Comparison of ENCODE assay signal across 9 cellular contexts in genomic region chr10:110852255-110852896, GRCh38. TPM values are rescaled to one million over a fixed set of nuclear protein-coding genes. Genes with fewer than 3 reads are reported as not detected.
A peak's percentile ranks its signal among the peaks of the same experiment; 100 is the strongest.
DNase-seq lines count a peak whose midpoint lies in the region; ATAC-seq and TF ChIP-seq lines count a peak whose summit lies in the region.
"Had no signal": no experiment of that assay in that cellular context is flagged by ENCODE, and none has a peak within 500 bp of the region (broad histone marks: within the 10 kb centered on the region; RNA-seq: fewer than 3 reads in every experiment).

No MANE protein-coding gene starts in this region.

- H3K4me1 ChIP-seq in Panc1 (ENCODE audit: control insufficient read depth, insufficient read depth, low read length) = 0 out of 2 replicates have a peak, but pooled peaks cover 3% of the 10 kb centered on the region
- peaks cover 3 to 6% of the 10 kb centered on the region in 2 donors for H3K4me1 ChIP-seq in esophagus (ENCODE audit: control insufficient read depth in 2 of 2, insufficient read depth in 2 of 2, low read length in 1 of 2)
- peaks cover 4 to 62% (median 35%) of the 10 kb centered on the region in 4 donors for H3K4me1 ChIP-seq in stomach
- peaks cover 0 to 14% (median 2%) of the 10 kb centered on the region in 4 donors for H3K4me1 ChIP-seq in tibial nerve

- H3K4me3 ChIP-seq in Panc1 (ENCODE audit: low read depth in 2 of 2, low read length in 2 of 2) (no peak overlapping the region), esophagus (ENCODE audit: low read depth in 1 of 2, low read length in 2 of 2) (no peak overlapping the region), stomach (no peak overlapping the region), tibial nerve (no peak overlapping the region)

- no peaks in the 10 kb centered on the region for H3K9me3 ChIP-seq in Panc1 (ENCODE audit: control insufficient read depth, insufficient read depth, low read depth, low read length)
- H3K9me3 ChIP-seq in esophagus (ENCODE audit: control insufficient read depth in 2 of 2, insufficient read depth in 1 of 2, low read depth in 1 of 2, low read length in 1 of 2) = no peaks in the 10 kb centered on the region
- H3K9me3 ChIP-seq in stomach = no peaks in the 10 kb centered on the region
- H3K9me3 ChIP-seq in tibial nerve = no peaks in the 10 kb centered on the region

- CTCF ChIA-PET in Panc1 (lab: Charles Lee) = no interaction called here

- peak; percentile 84 for ATAC-seq in Panc1

- TF ChIP-seq POLR2A in stomach (IDR thresholded peaks at IDR 0.05) (no peak), tibial nerve (IDR thresholded peaks at IDR 0.05) (no peak)

- TF ChIP-seq EP300 in stomach (IDR thresholded peaks at IDR 0.05) (no peak), tibial nerve (IDR thresholded peaks at IDR 0.05) (no peak)

- DNase-seq in activated naive CD4-positive, alpha-beta T cell treated with Interleukin-2 at 50 U/mL for 16 hours = peak; percentile 40
- no peak for DNase-seq in activated naive CD4-positive, alpha-beta T cell treated with anti-CD3 and anti-CD28 coated beads, Interleukin-2, amount 50 U/mL, for 16 hours
- DNase-seq in Panc1 (ENCODE audit: low read depth, low spot score) = no peak
- DNase-seq in stomach = peak; percentile 71
- no peak for DNase-seq in tibial nerve (ENCODE audit: low spot score in 2 of 2)
- DNase-seq in SKM-1 (lab: John Stamatoyannopoulos, UW; ENCODE audit: unreplicated experiment) = no peak
- DNase-seq in DMS 273 treated with DMSO at 0.1 percent for 48 hours (lab: John Stamatoyannopoulos, UW) = no peak
- DNase-seq: activated B cell treated with CpG ODN at 0.5 μM for 24 hours had no signal

- no TSS peak for BruUV-seq in Panc1 (replicated peaks; lab: Mats Ljungman, UMichigan)

- 57% methylated on average over 7 of the region's 7 CpGs for WGBS in esophagus, 2 donors
- 50 to 67% (median 56%) methylated on average over 7 of the region's 7 CpGs for WGBS in stomach, 5 donors
- 69 to 71% methylated on average over 7 of the region's 7 CpGs for WGBS in tibial nerve, 2 donors

- no peaks in the 10 kb centered on the region for H3K36me3 ChIP-seq in Panc1 (ENCODE audit: control insufficient read depth, insufficient read depth, low read length)
- no peaks in the 10 kb centered on the region for H3K36me3 ChIP-seq in esophagus (ENCODE audit: control insufficient read depth in 2 of 2, insufficient read depth in 2 of 2, low read length in 1 of 2)
- H3K36me3 ChIP-seq in stomach = no peaks in the 10 kb centered on the region
- no peaks in the 10 kb centered on the region for H3K36me3 ChIP-seq in tibial nerve

- TF ChIP-seq CTCF in Panc1 (IDR thresholded peaks at IDR 0.05) = no peak
- no peak for TF ChIP-seq CTCF in stomach (IDR thresholded peaks at IDR 0.05)
- TF ChIP-seq CTCF in tibial nerve (IDR thresholded peaks at IDR 0.05) = no peak

- POLR2A ChIA-PET in Panc1 (lab: Charles Lee) = interaction anchor here (0.6 kb wide), 1 partner anchor 1600 kb away, joined by 3 read pairs; no protein-coding TSS in a partner anchor

- H3K27me3 ChIP-seq in Panc1 (ENCODE audit: control insufficient read depth, insufficient read depth, low read length) (no peaks in the 10 kb centered on the region), esophagus (ENCODE audit: control insufficient read depth in 1 of 2, insufficient read depth in 2 of 2, low read length in 2 of 2) (no peaks in the 10 kb centered on the region), stomach (no peaks in the 10 kb centered on the region), tibial nerve (no peaks in the 10 kb centered on the region)

- H3K27ac ChIP-seq in Panc1 (ENCODE audit: low read length) (peak overlapping the region; percentile 41; the same call in 1 of the 2 replicates), esophagus (ENCODE audit: low read depth in 2 of 2, low read length in 1 of 2) (peak overlapping the region; percentile 79 to 86), stomach (peak overlapping the region; percentile 2 to 60 (median 28)), tibial nerve (no peak overlapping the region)

- intact Hi-C loops in Panc1 (cut with micrococcal nuclease; ENCODE audit: unreplicated experiment) (no loop called here), stomach (cut with DNase I; ENCODE audit: low total_unique reads) (no loop called here)

- in situ Hi-C loops in Panc1 (cut with HindIII; ENCODE audit: low pct_unique_long_range_greater_than_20kb, low sequenced_read_pairs) = no loop called here

RNA-seq across cellular contexts. Expression of gene PDCD4, which starts 19.4 kb away (rescaled TPM):
- total RNA-seq in Panc1 (2021; ENCODE audit: unreplicated experiment) = 33.6 TPM
- polyA plus RNA-seq in Panc1 (2012; ENCODE audit: insufficient read length) = 44.0 TPM
- polyA plus RNA-seq in esophagus = 100 to 1,000 TPM; 116 to 203 TPM
- 100 to 1,000 TPM in 3 of 5 donors, 10 to 100 TPM in 2; 39.3 to 605 (median 130) TPM for total RNA-seq in stomach
- polyA plus RNA-seq in stomach = 100 to 1,000 TPM; 111 to 122 (median 115) TPM
- 100 to 1,000 TPM in 1 of 4 donors, 10 to 100 TPM in 3; 68.6 to 109 (median 82.7) TPM for total RNA-seq in tibial nerve

Comparison
In these comparisons a context has a peak if more than half of its experiments do, and no peak if none do; other contexts are left out.
1. DNase-seq: peak in activated naive CD4-positive, alpha-beta T cell treated with Interleukin-2 at 50 U/mL for 16 hours (single experiment) and stomach (single experiment); none in activated naive CD4-positive, alpha-beta T cell treated with anti-CD3 and anti-CD28 coated beads, Interleukin-2, amount 50 U/mL, for 16 hours (single experiment), Panc1 (single experiment), tibial nerve (0 of 2), SKM-1 (single experiment) and DMS 273 treated with DMSO at 0.1 percent for 48 hours (single experiment).
2. H3K27ac ChIP-seq: peak in Panc1 (single experiment), esophagus (2 of 2) and stomach (5 of 5); none in tibial nerve (0 of 4).